In the genomic region with DNA sequence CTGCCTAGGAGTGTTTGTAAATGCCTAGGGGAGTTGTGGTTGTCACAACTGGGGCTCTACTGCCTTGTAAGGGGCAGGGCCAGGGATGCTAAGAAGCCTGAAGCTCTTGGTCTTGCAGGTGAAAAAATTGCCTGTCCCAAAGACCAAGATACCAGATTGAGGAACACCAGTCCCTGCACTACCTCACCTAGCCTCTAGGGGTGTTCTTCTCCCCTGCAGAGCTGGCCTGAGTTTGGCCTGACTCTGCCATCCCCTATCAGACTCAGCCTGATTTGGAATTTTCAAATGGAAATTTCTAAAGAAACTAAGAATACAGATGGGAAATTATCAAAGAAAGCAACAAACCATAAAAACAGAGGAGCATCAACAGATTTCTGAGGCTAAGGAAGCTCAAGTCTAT, we compare ENCODE assay signal across 9 cellular contexts.
DNase-seq lines count a peak whose midpoint lies in the region; ATAC-seq and TF ChIP-seq lines count a peak whose summit lies in the region.
"Had no signal": no experiment of that assay in that cellular context is flagged by ENCODE, and none has a peak within 500 bp of the region (broad histone marks: within the 10 kb centered on the region; RNA-seq: fewer than 3 reads in every experiment).

No MANE protein-coding gene starts in this region.

- POLR2A ChIA-PET in Caco-2 (lab: Charles Lee) = no interaction called here
- POLR2A ChIA-PET in RWPE1 (lab: Yijun Ruan, JAX; ENCODE audit: low non-redundant PET) = no interaction called here

- H3K27ac Mint-ChIP-seq in Caco-2 (ENCODE audit: unreplicated experiment) = no peak overlapping the region

- no peaks in the 10 kb centered on the region for H3K4me1 Mint-ChIP-seq in Caco-2 (ENCODE audit: low read depth, unreplicated experiment)

- H3K36me3 Mint-ChIP-seq in Caco-2 (ENCODE audit: insufficient read depth, unreplicated experiment) = no peaks in the 10 kb centered on the region

- H3K27me3 Mint-ChIP-seq in Caco-2 (ENCODE audit: insufficient read depth, unreplicated experiment) = no peaks in the 10 kb centered on the region

- no peaks in the 10 kb centered on the region for H3K27me3 ChIP-seq in Caco-2 (replicated peaks; ENCODE audit: control insufficient read depth, insufficient read depth, low read length)

- H3K27ac ChIP-seq in RWPE1 = no peak overlapping the region
- no peak overlapping the region for H3K27ac ChIP-seq in substantia nigra (ENCODE audit: low read depth, low read length, poor library complexity, severe bottlenecking)

- no peak overlapping the region for H3K4me3 Mint-ChIP-seq in Caco-2 (ENCODE audit: unreplicated experiment)

- no peaks in the 10 kb centered on the region for H3K36me3 ChIP-seq in Caco-2 (ENCODE audit: control insufficient read depth, insufficient read depth, low read length)

- H3K4me3 ChIP-seq in Caco-2 (ENCODE audit: low read depth, low read length) = no peak overlapping the region

- peak; percentile 69 for ATAC-seq in GM21723 (IDR thresholded peaks at IDR 0.05; ENCODE audit: unreplicated experiment)
- no peak for ATAC-seq in sciatic nerve

- CTCF ChIA-PET in Caco-2 (lab: Charles Lee) (no interaction called here), RWPE1 (lab: Yijun Ruan, JAX) (no interaction called here)

- DNase-seq in Caco-2 (peak in 1 of 2 experiments; percentile 22), RWPE1 (ENCODE audit: low spot score) (no peak), iPS DF 4.7 (ENCODE audit: extremely low read depth, low spot score) (peak; percentile 5), UCSD-AML1 (lab: John Stamatoyannopoulos, UW; ENCODE audit: unreplicated experiment) (no peak), sciatic nerve (ENCODE audit: low spot score) (no peak), D341Med (ENCODE audit: low spot score) (no peak), substantia nigra (lab: John Stamatoyannopoulos, UW) (no peak)
- DNase-seq: stimulated activated CD4-positive, alpha-beta T cell treated with anti-CD3 and anti-CD28 coated beads, Interleukin-4, amount 100 ng/mL, for 24 hours had no signal

- no peaks in the 10 kb centered on the region for H3K4me1 ChIP-seq in Caco-2

- H3K9me3 ChIP-seq in Caco-2 = no peaks in the 10 kb centered on the region

- TF ChIP-seq CTCF in Caco-2 (IDR thresholded peaks at IDR 0.05; ENCODE audit: insufficient read depth in 1 of 2, low read depth in 1 of 2, low read length in 1 of 2, severe bottlenecking in 1 of 2, unreplicated experiment in 1 of 2) (peak; percentile 27 to 39), RWPE1 (conservative IDR thresholded peaks at IDR 0.05; ENCODE audit: low read depth) (peak; percentile 27)

- H3K9me3 Mint-ChIP-seq in Caco-2 (ENCODE audit: unreplicated experiment) = no peaks in the 10 kb centered on the region

- BruUV-seq in Caco-2 (replicated peaks; lab: Mats Ljungman, UMichigan) = no TSS peak

- intact Hi-C loops in Caco-2 (cut with micrococcal nuclease; ENCODE audit: unreplicated experiment) (no loop called here), sciatic nerve (cut with DNase I) (no loop called here)
